Comparison of ENCODE assay signal across 8 cellular contexts in genomic region chr10:84424731-84425165, GRCh38.
DNase-seq lines count a peak whose midpoint lies in the region; ATAC-seq and TF ChIP-seq lines count a peak whose summit lies in the region.

No MANE protein-coding gene starts in this region.

- no peaks in the 10 kb centered on the region for H3K27me3 ChIP-seq in vagina

- DNase-seq in GDM1 (lab: John Stamatoyannopoulos, UW) (peak; percentile 76), WTC11 (ENCODE audit: low spot score) (peak; percentile 14), fibroblast of peridontal ligament (ENCODE audit: extremely low read depth) (peak; percentile 98), naive B cell (no peak), vagina (ENCODE audit: extremely low spot score in 2 of 2) (no peak), cortex of kidney (lab: John Stamatoyannopoulos, UW) (no peak), NCI-H1417 (lab: John Stamatoyannopoulos, UW) (no peak)

- no peaks in the 10 kb centered on the region for H3K36me3 ChIP-seq in vagina

- CTCF ChIA-PET in WTC11 (lab: Charles Lee), result interaction anchor here (1.3 to 2.1 kb wide), 3 partner anchors 112 to 157 kb away, joined by 3 to 7 read pairs (median 4); no protein-coding TSS in a partner anchor

- peaks cover 44% of the 10 kb centered on the region for H3K4me1 ChIP-seq in vagina

- peak overlapping the region; percentile 30 for H3K27ac Mint-ChIP-seq in WTC11
- H3K27ac Mint-ChIP-seq in naive B cell, result peak overlapping the region in 5 of 6 donors; percentile 22 to 86 (median 75)

- peaks cover 8% of the 10 kb centered on the region for H3K4me1 Mint-ChIP-seq in WTC11
- peaks cover 6 to 26% (median 13%) of the 10 kb centered on the region in 3 donors for H3K4me1 Mint-ChIP-seq in naive B cell

- H3K9me3 Mint-ChIP-seq in WTC11 (peaks cover 9% of the 10 kb centered on the region), naive B cell (peaks cover 5 to 21% (median 15%) of the 10 kb centered on the region in 7 donors)

- ATAC-seq in HG03354 (IDR thresholded peaks at IDR 0.05; ENCODE audit: poor library complexity, severe bottlenecking, unreplicated experiment) (peak; percentile 53), WTC11 (peak; percentile 88), naive B cell (ENCODE audit: low read depth in 2 of 2) (no peak)

- H3K36me3 Mint-ChIP-seq in WTC11 (peaks cover 16% of the 10 kb centered on the region), naive B cell (peaks cover 40 to 43% of the 10 kb centered on the region in 2 donors)

- no peak for TF ChIP-seq POLR2A in vagina (IDR thresholded peaks at IDR 0.05)

- peak overlapping the region; percentile 79 for H3K27ac ChIP-seq in vagina

- H3K27me3 Mint-ChIP-seq in WTC11 (ENCODE audit: low read depth), result no peaks in the 10 kb centered on the region
- no peaks in the 10 kb centered on the region for H3K27me3 Mint-ChIP-seq in naive B cell

- intact Hi-C loops in vagina (cut with DNase I), result no loop called here

- H3K9me3 ChIP-seq in vagina, result no peaks in the 10 kb centered on the region

- no peak overlapping the region for H3K4me3 Mint-ChIP-seq in WTC11
- no peak overlapping the region for H3K4me3 Mint-ChIP-seq in naive B cell

- POLR2A ChIA-PET in WTC11 (lab: Charles Lee), result interaction anchor here (0.7 kb wide), 1 partner anchor 8 kb away, joined by 3 read pairs; no protein-coding TSS in a partner anchor

- peak overlapping the region; percentile 16 to 28 for H3K4me3 ChIP-seq in vagina

- TF ChIP-seq CTCF in WTC11 (IDR thresholded peaks at IDR 0.05) (no peak), vagina (IDR thresholded peaks at IDR 0.05) (no peak)

TF ChIP-seq in WTC11, 78 proteins besides CTCF, POLR2A, EP300 and RAD21:
- TF ChIP-seq ZNF396 (CRISPR knock-in tag; IDR thresholded peaks at IDR 0.05; ENCODE audit: borderline replicate concordance) (no peak), FOXP1 (CRISPR knock-in tag; IDR thresholded peaks at IDR 0.05; ENCODE audit: borderline replicate concordance) (no peak), ZNF671 (CRISPR knock-in tag; IDR thresholded peaks at IDR 0.05) (no peak), STAT6 (CRISPR knock-in tag; conservative IDR thresholded peaks at IDR 0.05; ENCODE audit: low read depth) (no peak), NFE2L1 (CRISPR knock-in tag; IDR thresholded peaks at IDR 0.05) (no peak), ELF4 (CRISPR knock-in tag; IDR thresholded peaks at IDR 0.05; ENCODE audit: low read depth) (no peak), TEAD4 (CRISPR knock-in tag; IDR thresholded peaks at IDR 0.05) (no peak), ZNF416 (CRISPR knock-in tag; IDR thresholded peaks at IDR 0.05) (no peak)
- TF ChIP-seq, protein P1, sequence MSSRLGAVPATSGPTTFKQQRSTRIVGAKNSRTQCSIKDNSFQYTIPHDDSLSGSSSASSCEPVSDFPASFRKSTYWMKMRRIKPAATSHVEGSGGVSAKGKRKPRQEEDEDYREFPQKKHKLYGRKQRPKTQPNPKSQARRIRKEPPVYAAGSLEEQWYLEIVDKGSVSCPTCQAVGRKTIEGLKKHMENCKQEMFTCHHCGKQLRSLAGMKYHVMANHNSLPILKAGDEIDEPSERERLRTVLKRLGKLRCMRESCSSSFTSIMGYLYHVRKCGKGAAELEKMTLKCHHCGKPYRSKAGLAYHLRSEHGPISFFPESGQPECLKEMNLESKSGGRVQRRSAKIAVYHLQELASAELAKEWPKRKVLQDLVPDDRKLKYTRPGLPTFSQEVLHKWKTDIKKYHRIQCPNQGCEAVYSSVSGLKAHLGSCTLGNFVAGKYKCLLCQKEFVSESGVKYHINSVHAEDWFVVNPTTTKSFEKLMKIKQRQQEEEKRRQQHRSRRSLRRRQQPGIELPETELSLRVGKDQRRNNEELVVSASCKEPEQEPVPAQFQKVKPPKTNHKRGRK (CRISPR knock-in tag; IDR thresholded peaks at IDR 0.05; ENCODE audit: borderline replicate concordance), result no peak
- TF ChIP-seq, protein P2, sequence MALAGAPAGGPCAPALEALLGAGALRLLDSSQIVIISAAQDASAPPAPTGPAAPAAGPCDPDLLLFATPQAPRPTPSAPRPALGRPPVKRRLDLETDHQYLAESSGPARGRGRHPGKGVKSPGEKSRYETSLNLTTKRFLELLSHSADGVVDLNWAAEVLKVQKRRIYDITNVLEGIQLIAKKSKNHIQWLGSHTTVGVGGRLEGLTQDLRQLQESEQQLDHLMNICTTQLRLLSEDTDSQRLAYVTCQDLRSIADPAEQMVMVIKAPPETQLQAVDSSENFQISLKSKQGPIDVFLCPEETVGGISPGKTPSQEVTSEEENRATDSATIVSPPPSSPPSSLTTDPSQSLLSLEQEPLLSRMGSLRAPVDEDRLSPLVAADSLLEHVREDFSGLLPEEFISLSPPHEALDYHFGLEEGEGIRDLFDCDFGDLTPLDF (CRISPR knock-in tag; IDR thresholded peaks at IDR 0.05), result no peak
- TF ChIP-seq, protein P3, sequence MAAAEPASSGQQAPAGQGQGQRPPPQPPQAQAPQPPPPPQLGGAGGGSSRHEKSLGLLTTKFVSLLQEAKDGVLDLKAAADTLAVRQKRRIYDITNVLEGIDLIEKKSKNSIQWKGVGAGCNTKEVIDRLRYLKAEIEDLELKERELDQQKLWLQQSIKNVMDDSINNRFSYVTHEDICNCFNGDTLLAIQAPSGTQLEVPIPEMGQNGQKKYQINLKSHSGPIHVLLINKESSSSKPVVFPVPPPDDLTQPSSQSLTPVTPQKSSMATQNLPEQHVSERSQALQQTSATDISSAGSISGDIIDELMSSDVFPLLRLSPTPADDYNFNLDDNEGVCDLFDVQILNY (CRISPR knock-in tag; IDR thresholded peaks at IDR 0.05), result no peak

Comparison
In these comparisons a context has a peak if more than half of its experiments do, and no peak if none do; other contexts are left out.
1. DNase-seq: peak in GDM1 (single experiment), WTC11 (single experiment) and fibroblast of peridontal ligament (single experiment); none in naive B cell (single experiment), vagina (0 of 2), cortex of kidney (single experiment) and NCI-H1417 (0 of 3).
2. ATAC-seq: peak in HG03354 (single experiment) and WTC11 (single experiment); none in naive B cell (0 of 2).